7 cellular contexts compared by ENCODE assay signal in the genomic region with DNA sequence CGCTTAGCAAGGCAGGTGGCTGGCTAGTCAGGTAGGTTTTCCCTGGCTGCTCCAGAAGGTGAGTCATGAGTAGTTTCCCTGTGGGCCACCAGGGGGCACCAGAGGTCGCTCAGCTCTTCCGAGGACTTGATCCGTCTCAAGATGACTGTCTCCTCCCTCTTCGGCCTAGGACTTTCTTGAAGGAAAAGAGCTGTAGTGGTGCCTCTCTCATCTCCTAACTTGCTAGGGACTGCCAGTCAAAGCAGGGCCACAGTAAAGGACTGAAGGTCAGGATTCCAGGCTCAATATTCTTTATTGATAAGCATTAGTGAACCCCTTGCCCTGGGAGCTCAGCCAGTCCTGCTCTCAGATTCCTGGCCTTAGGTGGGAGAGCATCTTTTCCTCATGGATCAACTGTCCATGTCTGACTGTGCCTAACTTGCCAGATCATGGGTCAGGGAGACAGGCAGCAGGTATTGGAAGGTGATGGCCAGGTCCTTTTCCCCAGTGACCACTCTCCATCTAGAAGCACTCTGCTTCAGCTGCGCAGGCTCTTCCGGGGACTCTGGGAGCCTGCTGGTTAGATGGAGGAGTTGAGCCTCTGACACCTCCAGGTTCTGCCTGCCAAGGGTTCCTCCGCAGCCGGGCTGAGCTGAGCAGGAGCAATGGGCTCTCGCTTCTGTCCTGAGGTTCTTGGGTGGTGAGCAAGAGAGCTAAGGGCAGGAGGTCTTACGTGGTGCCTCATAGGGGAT. TPM values are rescaled to one million over a fixed set of nuclear protein-coding genes. Genes with fewer than 3 reads are reported as not detected.
DNase-seq lines count a peak whose midpoint lies in the region; ATAC-seq, FAIRE-seq and TF ChIP-seq lines count a peak whose summit lies in the region.

No MANE protein-coding gene starts in this region.

- H3K9ac ChIP-seq in keratinocyte (ENCODE audit: control insufficient read depth, extremely low read depth, insufficient read depth, low read length), result no peak overlapping the region

- peaks cover 8% of the 10 kb centered on the region for H3K79me2 ChIP-seq in keratinocyte (ENCODE audit: control insufficient read depth, insufficient read depth, low read length)

- dilution Hi-C loops in keratinocyte (cut with MboI; ENCODE audit: extremely low pct_ligation_motif_present, low sequenced_read_pairs), result no loop called here

- peak; percentile 20 for FAIRE-seq in keratinocyte (lab: Jason Lieb, UNC)

- H3K4me3 ChIP-seq in keratinocyte (ENCODE audit: control insufficient read depth in 2 of 3, extremely low read depth in 1 of 3, insufficient read depth in 2 of 3, low read depth in 1 of 3, low read length in 3 of 3), result no peak overlapping the region

- DNase-seq in NCI-H2029 (lab: John Stamatoyannopoulos, UW) (peak; percentile 43), UCSD-AML1 (lab: John Stamatoyannopoulos, UW; ENCODE audit: unreplicated experiment) (peak; percentile 68), T47D (ENCODE audit: low read depth in 1 of 2, low spot score in 1 of 2) (peak; percentile 83 to 91), keratinocyte (ENCODE audit: low read depth, low spot score) (no peak)
- peak; percentile 63 for DNase-seq in stimulated activated CD4-positive, alpha-beta T cell treated with anti-CD3 and anti-CD28 coated beads, Interleukin-12 subunit alpha, Interleukin-12 subunit beta, amount 100 ng/mL, for 4 hours

- in situ Hi-C loops in T47D (cut with HindIII; ENCODE audit: low pct_unique_long_range_greater_than_20kb, low sequenced_read_pairs), result no loop called here

- H3K36me3 ChIP-seq in keratinocyte (ENCODE audit: control insufficient read depth in 2 of 2, extremely low read depth in 1 of 2, insufficient read depth in 2 of 2, low read length in 2 of 2), result peaks cover 0 to 6% of the 10 kb centered on the region in 2 experiments

- peaks cover 46% of the 10 kb centered on the region for H3K4me1 ChIP-seq in keratinocyte (ENCODE audit: control insufficient read depth, extremely low read depth, insufficient read depth, low read length)

- TF ChIP-seq CTCF in GM12874 (IDR thresholded peaks at IDR 0.05; ENCODE audit: insufficient read depth, low read depth, low read length) (peak; percentile 94), keratinocyte (optimal IDR thresholded peaks at IDR 0.05 in 1 of 3, IDR thresholded peaks at IDR 0.05 in 1 of 3, conservative IDR thresholded peaks at IDR 0.05 in 1 of 3; ENCODE audit: extremely low read depth in 1 of 3, insufficient read depth in 2 of 3, low read length in 3 of 3) (peak; percentile 94 to 98 (median 94))

- H3K27ac ChIP-seq in keratinocyte (ENCODE audit: control insufficient read depth, insufficient read depth, low read length), result peak overlapping the region; percentile 13

- peak overlapping the region; percentile 37 for H3K4me2 ChIP-seq in keratinocyte (ENCODE audit: control insufficient read depth, extremely low read depth, insufficient read depth, low read depth, low read length)

- H3K27me3 ChIP-seq in keratinocyte (ENCODE audit: control insufficient read depth, extremely low read depth, insufficient read depth, low read length), result no peaks in the 10 kb centered on the region

- H3K9me1 ChIP-seq in keratinocyte (ENCODE audit: control insufficient read depth, extremely low read depth, insufficient read depth, low read length), result no peaks in the 10 kb centered on the region

- H3K9me3 ChIP-seq in keratinocyte (ENCODE audit: control insufficient read depth, low read depth, low read length), result no peaks in the 10 kb centered on the region

- no peak for ATAC-seq in HG02759 (IDR thresholded peaks at IDR 0.05; ENCODE audit: unreplicated experiment)

- H2AFZ ChIP-seq in keratinocyte (ENCODE audit: control insufficient read depth, low read length), result no peak overlapping the region

- no peaks in the 10 kb centered on the region for H4K20me1 ChIP-seq in keratinocyte (ENCODE audit: control insufficient read depth, extremely low read depth, insufficient read depth, low read length)

RNA-seq across cellular contexts. Expression of a gene that starts 1.9 kb away (rescaled TPM):
- 35.7 to 60.9 TPM (median 43.3 TPM) in 3 replicates for polyA plus RNA-seq in keratinocyte
- 6.0 TPM for polyA plus RNA-seq in keratinocyte (2011; ENCODE audit: low read depth)
- 46.0 and 102 TPM in 2 replicates for polyA plus RNA-seq in keratinocyte (2011; cell fraction: cytosol; rRNA removed)
- polyA plus RNA-seq in keratinocyte (2011; cell fraction: nucleus; rRNA removed), result 62.8 and 80.0 TPM in 2 replicates
- polyA plus RNA-seq in keratinocyte (2012; ENCODE audit: low replicate concordance), result 71.4 and 79.2 TPM in 2 replicates
- 8.5 to 13.1 TPM (median 9.6 TPM) in 3 replicates for polyA minus RNA-seq in keratinocyte
- polyA minus RNA-seq in keratinocyte (2011; cell fraction: cytosol; rRNA and poly(A)+ RNA removed), result 37.6 TPM
- polyA minus RNA-seq in keratinocyte (2011; cell fraction: nucleus; rRNA and poly(A)+ RNA removed), result 15.4 and 16.5 TPM in 2 replicates

RNA-seq across cellular contexts. Expression of a gene that starts 22.0 kb away (rescaled TPM):
- polyA plus RNA-seq in keratinocyte, result 2.2 to 4.9 TPM (median 2.7 TPM) in 3 replicates
- 0.32 TPM for polyA plus RNA-seq in keratinocyte (2011; ENCODE audit: low read depth)
- polyA plus RNA-seq in keratinocyte (2011; cell fraction: cytosol; rRNA removed), result 2.5 and 2.6 TPM in 2 replicates
- 9.3 and 10.6 TPM in 2 replicates for polyA plus RNA-seq in keratinocyte (2011; cell fraction: nucleus; rRNA removed)
- polyA plus RNA-seq in keratinocyte (2012; ENCODE audit: low replicate concordance), result 2.0 and 2.9 TPM in 2 replicates
- 2.9 to 3.3 TPM (median 3.1 TPM) in 3 replicates for polyA minus RNA-seq in keratinocyte
- 5.0 TPM for polyA minus RNA-seq in keratinocyte (2011; cell fraction: cytosol; rRNA and poly(A)+ RNA removed)
- polyA minus RNA-seq in keratinocyte (2011; cell fraction: nucleus; rRNA and poly(A)+ RNA removed), result 2.3 and 2.4 TPM in 2 replicates

RNA-seq across cellular contexts. Expression of a gene that starts 40.3 kb away (rescaled TPM):
- 5.7 to 8.5 TPM (median 8.0 TPM) in 3 replicates for polyA plus RNA-seq in keratinocyte
- polyA plus RNA-seq in keratinocyte (2011; ENCODE audit: low read depth), result 3.6 TPM
- polyA plus RNA-seq in keratinocyte (2011; cell fraction: cytosol; rRNA removed), result 3.2 and 5.2 TPM in 2 replicates
- 19.1 and 25.4 TPM in 2 replicates for polyA plus RNA-seq in keratinocyte (2011; cell fraction: nucleus; rRNA removed)
- polyA plus RNA-seq in keratinocyte (2012; ENCODE audit: low replicate concordance), result 7.3 and 15.1 TPM in 2 replicates
- 2.9 to 5.4 TPM (median 4.6 TPM) in 3 replicates for polyA minus RNA-seq in keratinocyte
- 9.2 TPM for polyA minus RNA-seq in keratinocyte (2011; cell fraction: cytosol; rRNA and poly(A)+ RNA removed)
- polyA minus RNA-seq in keratinocyte (2011; cell fraction: nucleus; rRNA and poly(A)+ RNA removed), result 6.5 and 8.2 TPM in 2 replicates

RNA-seq across cellular contexts. Expression of a gene that starts 48.1 kb away (rescaled TPM):
- polyA plus RNA-seq in keratinocyte, result 20.5 to 39.2 TPM (median 24.8 TPM) in 3 replicates
- polyA plus RNA-seq in keratinocyte (2011; ENCODE audit: low read depth), result 11.2 TPM
- polyA plus RNA-seq in keratinocyte (2011; cell fraction: cytosol; rRNA removed), result 12.1 and 25.9 TPM in 2 replicates
- polyA plus RNA-seq in keratinocyte (2011; cell fraction: nucleus; rRNA removed), result 55.6 and 73.3 TPM in 2 replicates
- polyA plus RNA-seq in keratinocyte (2012; ENCODE audit: low replicate concordance), result 42.9 and 52.4 TPM in 2 replicates
- polyA minus RNA-seq in keratinocyte, result 22.4 to 37.8 TPM (median 30.0 TPM) in 3 replicates
- polyA minus RNA-seq in keratinocyte (2011; cell fraction: cytosol; rRNA and poly(A)+ RNA removed), result 49.9 TPM
- polyA minus RNA-seq in keratinocyte (2011; cell fraction: nucleus; rRNA and poly(A)+ RNA removed), result 29.0 and 32.8 TPM in 2 replicates

RNA-seq across cellular contexts. Expression of a gene that starts 50.2 kb away (rescaled TPM):
- 122 to 235 TPM (median 129 TPM) in 3 replicates for polyA plus RNA-seq in keratinocyte
- polyA plus RNA-seq in keratinocyte (2011; ENCODE audit: low read depth), result 74.6 TPM
- 94.3 and 169 TPM in 2 replicates for polyA plus RNA-seq in keratinocyte (2011; cell fraction: cytosol; rRNA removed)
- polyA plus RNA-seq in keratinocyte (2011; cell fraction: nucleus; rRNA removed), result 65.5 and 68.2 TPM in 2 replicates
- 94.0 and 183 TPM in 2 replicates for polyA plus RNA-seq in keratinocyte (2012; ENCODE audit: low replicate concordance)
- 120 to 247 TPM (median 124 TPM) in 3 replicates for polyA minus RNA-seq in keratinocyte
- 118 TPM for polyA minus RNA-seq in keratinocyte (2011; cell fraction: cytosol; rRNA and poly(A)+ RNA removed)
- polyA minus RNA-seq in keratinocyte (2011; cell fraction: nucleus; rRNA and poly(A)+ RNA removed), result 28.2 and 28.8 TPM in 2 replicates
